Comparison of ENCODE assay signal across 22 cellular contexts in genomic region chr14:44782775-44783238, GRCh38.
A peak's percentile ranks its signal among the peaks of the same experiment; 100 is the strongest.
DNase-seq lines count a peak whose midpoint lies in the region; ATAC-seq and TF ChIP-seq lines count a peak whose summit lies in the region.
"Had no signal": no experiment of that assay in that cellular context is flagged by ENCODE, and none has a peak within 500 bp of the region (broad histone marks: within the 10 kb centered on the region; RNA-seq: fewer than 3 reads in every experiment).

No MANE protein-coding gene starts in this region.

- ATAC-seq in SK-N-SH treated with all-trans-retinoic acid at 6 μM for 48 hours: no peak
- no peak for ATAC-seq in HG03469 (IDR thresholded peaks at IDR 0.05; ENCODE audit: unreplicated experiment)
- ATAC-seq in upper lobe of left lung (ENCODE audit: low FRiP score in 2 of 2): no peak
- ATAC-seq in GM21737 (IDR thresholded peaks at IDR 0.05; ENCODE audit: unreplicated experiment): no peak
- ATAC-seq: activated naive CD8-positive, alpha-beta T cell treated with anti-CD3 and anti-CD28 coated beads, Interleukin-2, amount 50 U/mL, for 24 hours; activated T-helper 17 cell treated with anti-CD3 and anti-CD28 coated beads, Interleukin-2, amount 50 U/mL, for 72 hours; naive thymus-derived CD8-positive, alpha-beta T cell had no signal

- no peaks in the 10 kb centered on the region for H3K9me2 ChIP-seq in SK-N-SH

- H3K27ac ChIP-seq in SK-N-SH (ENCODE audit: low read depth in 2 of 2, low read length in 1 of 2) (peak overlapping the region in 1 of 2 experiments; percentile 54; a peak in 2 of 4 replicates), upper lobe of left lung (no peak overlapping the region)
- H3K27ac ChIP-seq: 22Rv1, esophagus squamous epithelium, SJSA1, testis had no signal

- H3K79me2 ChIP-seq in SK-N-SH (ENCODE audit: insufficient read depth): no peaks in the 10 kb centered on the region

- TF ChIP-seq CTCF in SK-N-SH (IDR thresholded peaks at IDR 0.05) (no peak), fibroblast of pulmonary artery (IDR thresholded peaks at IDR 0.05; ENCODE audit: low read length, missing control alignments) (no peak), upper lobe of left lung (IDR thresholded peaks at IDR 0.05) (no peak)

- TF ChIP-seq EP300 in SK-N-SH (IDR thresholded peaks at IDR 0.05; ENCODE audit: borderline replicate concordance in 1 of 2, low read depth in 1 of 2, low read length in 1 of 2): peak in 1 of 2 experiments; percentile 21; a peak in 1 of 4 replicates
- TF ChIP-seq EP300 in upper lobe of left lung (IDR thresholded peaks at IDR 0.05): no peak

- H3K9ac ChIP-seq in SK-N-SH: no peak overlapping the region

- WGBS in SK-N-SH (ENCODE audit: low lambda C conversion rate): 0% methylated on average over 1 of the region's 1 CpG
- WGBS in upper lobe of left lung, 2 donors: 41 to 43% methylated on average over 1 of the region's 1 CpG

- no peaks in the 10 kb centered on the region for H4K20me1 ChIP-seq in SK-N-SH (ENCODE audit: insufficient read depth)

- no peak for TF ChIP-seq RAD21 in SK-N-SH (IDR thresholded peaks at IDR 0.05; ENCODE audit: low read length)

- H3K36me3 ChIP-seq in SK-N-SH (replicated peaks in 1 of 2; ENCODE audit: control insufficient read depth in 1 of 2, insufficient read depth in 2 of 2, low read length in 1 of 2) (no peaks in the 10 kb centered on the region), upper lobe of left lung (no peaks in the 10 kb centered on the region)
- H3K36me3 ChIP-seq: esophagus squamous epithelium, SJSA1 had no signal

- POLR2A ChIA-PET in SK-N-SH (lab: Yijun Ruan, JAX): no interaction called here

- DNase-seq in SK-N-SH: no peak
- DNase-seq in SK-MEL-5 (ENCODE audit: low read depth, low spot score): peak; percentile 49
- DNase-seq in fibroblast of pulmonary artery (ENCODE audit: low read depth): peak; percentile 86
- peak; percentile 17 for DNase-seq in skeletal muscle cell (ENCODE audit: low read depth)
- no peak for DNase-seq in upper lobe of left lung
- DNase-seq: activated CD4-positive, CD25-positive, alpha-beta regulatory T cell treated with anti-CD3 and anti-CD28 coated beads, Interleukin-2, amount 50 U/mL, for 72 hours; activated naive CD8-positive, alpha-beta T cell treated with anti-CD3 and anti-CD28 coated beads, Interleukin-2, amount 50 U/mL, for 24 hours; C1 segment of cervical spinal cord; central memory CD4-positive, alpha-beta T cell; DMS153; esophagus squamous epithelium; mesenchymal stem cell; naive thymus-derived CD8-positive, alpha-beta T cell; NCI-H2029 treated with DMSO at 0.1 percent for 48 hours; NCI-H510A; testis had no signal

- H3K4me3 ChIP-seq in SK-N-SH (ENCODE audit: low read depth in 2 of 2, low read length in 1 of 2) (no peak overlapping the region), fibroblast of pulmonary artery (replicated peaks; ENCODE audit: low read depth, low read length) (no peak overlapping the region), skeletal muscle cell (ENCODE audit: low read depth, low read length) (no peak overlapping the region), upper lobe of left lung (no peak overlapping the region)
- H3K4me3 ChIP-seq: esophagus squamous epithelium, SJSA1, testis had no signal

- H3K9me3 ChIP-seq in SK-N-SH (no peaks in the 10 kb centered on the region), upper lobe of left lung (no peaks in the 10 kb centered on the region)
- H3K9me3 ChIP-seq: esophagus squamous epithelium, SJSA1, testis had no signal

- no peak for TF ChIP-seq POLR2A in upper lobe of left lung (IDR thresholded peaks at IDR 0.05)

- H3K4me2 ChIP-seq in SK-N-SH: no peak overlapping the region

- H2AFZ ChIP-seq in SK-N-SH (ENCODE audit: low read depth): no peak overlapping the region

- in situ Hi-C loops in SK-MEL-5 (cut with HindIII; ENCODE audit: low pct_unique_long_range_greater_than_20kb, low sequenced_read_pairs): no loop called here

- no peaks in the 10 kb centered on the region for H3K4me1 ChIP-seq in SK-N-SH (ENCODE audit: control insufficient read depth in 1 of 2, insufficient read depth in 2 of 2, low read depth in 1 of 2, low read length in 1 of 2)
- H3K4me1 ChIP-seq in upper lobe of left lung: no peaks in the 10 kb centered on the region
- H3K4me1 ChIP-seq: esophagus squamous epithelium, SJSA1, testis had no signal

- H3K27me3 ChIP-seq in SK-N-SH (ENCODE audit: insufficient read depth) (no peaks in the 10 kb centered on the region), upper lobe of left lung (no peaks in the 10 kb centered on the region)
- H3K27me3 ChIP-seq: esophagus squamous epithelium, SJSA1, testis had no signal

- no peaks in the 10 kb centered on the region for H3F3A ChIP-seq in SK-N-SH (replicated peaks; ENCODE audit: insufficient read depth)

- CTCF ChIA-PET in SK-N-SH (lab: Yijun Ruan, JAX): no interaction called here

TF ChIP-seq in SK-N-SH, 30 proteins besides CTCF, POLR2A, EP300 and RAD21:
- TF ChIP-seq TEAD4 (IDR thresholded peaks at IDR 0.05; ENCODE audit: borderline replicate concordance, insufficient read depth): peak; percentile 17; the same call in 1 of the 2 replicates
- 0 out of 2 replicates have a peak, but pooled peaks have one; percentile 11 for TF ChIP-seq TCF12 (IDR thresholded peaks at IDR 0.05)
- TF ChIP-seq SIN3A (IDR thresholded peaks at IDR 0.05; ENCODE audit: borderline replicate concordance, low read depth, low read length): no peak
- TF ChIP-seq NFIC (IDR thresholded peaks at IDR 0.05; ENCODE audit: borderline replicate concordance): no peak; the same call in 1 of the 2 replicates

TF ChIP-seq in SK-N-SH treated with all-trans-retinoic acid at 6 μM for 48 hours, 23 proteins besides CTCF, POLR2A, EP300 and RAD21:
- no peak for TF ChIP-seq SNAI2 (CRISPR knock-in tag; IDR thresholded peaks at IDR 0.05)
- no peak for TF ChIP-seq TOX (CRISPR knock-in tag; IDR thresholded peaks at IDR 0.05; ENCODE audit: borderline replicate concordance)
- no peak for TF ChIP-seq PATZ1 (CRISPR knock-in tag; IDR thresholded peaks at IDR 0.05; ENCODE audit: borderline replicate concordance)
- no peak for TF ChIP-seq ARNTL (CRISPR knock-in tag; IDR thresholded peaks at IDR 0.05; ENCODE audit: borderline replicate concordance, low read depth)
- TF ChIP-seq POU6F1 (CRISPR knock-in tag; IDR thresholded peaks at IDR 0.05; ENCODE audit: borderline replicate concordance, low read depth): no peak
- no peak for TF ChIP-seq CREB5 (CRISPR knock-in tag; IDR thresholded peaks at IDR 0.05; ENCODE audit: low read depth)
- no peak for TF ChIP-seq ESRRG (CRISPR knock-in tag; IDR thresholded peaks at IDR 0.05)
TF ChIP-seq in SK-N-SH treated with all-trans-retinoic acid at 6 μM for 48 hours: peak in this region for 0.

Comparison
In these comparisons a context has a peak if more than half of its experiments do, and no peak if none do; other contexts are left out.
1. DNase-seq: peak in SK-MEL-5 (single experiment), fibroblast of pulmonary artery (single experiment) and skeletal muscle cell (single experiment); none in SK-N-SH (single experiment) and upper lobe of left lung (0 of 2).